8 cellular contexts compared by ENCODE assay signal in the genomic region with DNA sequence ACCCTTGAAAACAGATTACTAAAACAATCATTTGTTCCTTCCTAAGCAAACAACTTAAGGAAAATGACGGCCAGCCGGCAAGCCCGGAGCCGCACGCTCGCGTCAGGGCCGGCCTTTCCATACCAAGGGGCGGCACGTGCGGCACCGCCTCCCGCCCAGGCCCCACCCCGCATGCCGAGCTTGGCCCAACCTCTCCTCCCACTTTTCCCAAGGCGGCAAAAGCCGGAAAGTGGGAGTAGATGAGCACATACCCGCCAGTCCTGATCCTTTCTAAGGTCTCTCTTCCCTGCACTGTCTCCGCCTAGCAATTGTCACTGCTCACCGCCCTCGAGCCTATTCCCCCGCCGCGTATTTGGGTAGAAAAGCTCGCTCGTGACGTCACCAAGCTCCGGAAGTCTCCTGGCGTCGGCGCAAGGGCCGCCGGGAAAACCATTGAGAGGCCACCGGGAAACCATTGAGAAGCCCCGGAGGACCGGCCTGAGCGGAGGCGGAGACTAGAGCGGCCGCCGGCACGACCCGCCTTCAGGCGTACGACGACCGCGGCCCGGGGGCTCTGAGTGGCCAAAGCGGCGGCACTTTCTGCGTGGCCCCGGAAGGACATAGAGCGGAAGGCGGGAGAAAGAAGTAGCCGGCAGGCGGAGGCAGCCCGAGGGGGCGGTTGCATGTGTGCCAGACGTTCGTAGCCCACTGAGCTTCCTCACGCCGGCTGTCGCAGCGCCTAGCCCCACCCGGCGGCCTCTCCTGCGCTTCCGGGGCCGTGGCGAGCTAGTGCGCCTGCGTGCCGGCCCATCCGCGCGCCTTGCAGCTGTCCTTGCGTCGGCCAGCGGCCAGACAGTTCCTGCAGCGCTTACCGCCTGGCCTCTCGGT. TPM values are rescaled to one million over a fixed set of nuclear protein-coding genes. Genes with fewer than 3 reads are reported as not detected.
A peak's percentile ranks its signal among the peaks of the same experiment; 100 is the strongest.
DNase-seq lines count a peak whose midpoint lies in the region; ATAC-seq, FAIRE-seq and TF ChIP-seq lines count a peak whose summit lies in the region.

A gene with protein sequence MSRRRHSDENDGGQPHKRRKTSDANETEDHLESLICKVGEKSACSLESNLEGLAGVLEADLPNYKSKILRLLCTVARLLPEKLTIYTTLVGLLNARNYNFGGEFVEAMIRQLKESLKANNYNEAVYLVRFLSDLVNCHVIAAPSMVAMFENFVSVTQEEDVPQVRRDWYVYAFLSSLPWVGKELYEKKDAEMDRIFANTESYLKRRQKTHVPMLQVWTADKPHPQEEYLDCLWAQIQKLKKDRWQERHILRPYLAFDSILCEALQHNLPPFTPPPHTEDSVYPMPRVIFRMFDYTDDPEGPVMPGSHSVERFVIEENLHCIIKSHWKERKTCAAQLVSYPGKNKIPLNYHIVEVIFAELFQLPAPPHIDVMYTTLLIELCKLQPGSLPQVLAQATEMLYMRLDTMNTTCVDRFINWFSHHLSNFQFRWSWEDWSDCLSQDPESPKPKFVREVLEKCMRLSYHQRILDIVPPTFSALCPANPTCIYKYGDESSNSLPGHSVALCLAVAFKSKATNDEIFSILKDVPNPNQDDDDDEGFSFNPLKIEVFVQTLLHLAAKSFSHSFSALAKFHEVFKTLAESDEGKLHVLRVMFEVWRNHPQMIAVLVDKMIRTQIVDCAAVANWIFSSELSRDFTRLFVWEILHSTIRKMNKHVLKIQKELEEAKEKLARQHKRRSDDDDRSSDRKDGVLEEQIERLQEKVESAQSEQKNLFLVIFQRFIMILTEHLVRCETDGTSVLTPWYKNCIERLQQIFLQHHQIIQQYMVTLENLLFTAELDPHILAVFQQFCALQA (plus strand): TSS at position 830 of the 867 bp plus-strand sequence. CDS start 61 bp downstream, outside the sequence.
A gene (minus strand): TSS at position 377 of the 867 bp plus-strand sequence. CDS start 5,806 bp downstream, outside the sequence.

- intact Hi-C loops in breast epithelium (cut with DNase I; ENCODE audit: low total_unique reads) = no loop called here

- peak; percentile 97 for DNase-seq in NCI-H2196 treated with DMSO at 0.1 percent for 48 hours (lab: John Stamatoyannopoulos, UW; ENCODE audit: unreplicated experiment)
- DNase-seq in breast epithelium (ENCODE audit: low spot score in 2 of 2) = peak; percentile 94 to 95
- peak; percentile 98 for DNase-seq in small intestine

- no peaks in the 10 kb centered on the region for H3K36me3 ChIP-seq in ACC112 (ENCODE audit: insufficient read depth, low read length)
- H3K36me3 ChIP-seq in breast epithelium = no peaks in the 10 kb centered on the region
- H3K36me3 ChIP-seq in iPS-20b (ENCODE audit: insufficient read depth, low read depth, low read length) = no peaks in the 10 kb centered on the region
- no peaks in the 10 kb centered on the region for H3K36me3 ChIP-seq in small intestine (ENCODE audit: control insufficient read depth in 2 of 2, insufficient read depth in 2 of 2, low read length in 2 of 2)

- TF ChIP-seq POLR2A in breast epithelium (IDR thresholded peaks at IDR 0.05) = peak; percentile 65

- ATAC-seq in GM18870 (IDR thresholded peaks at IDR 0.05; ENCODE audit: unreplicated experiment) (peak; percentile 73), HG03135 (IDR thresholded peaks at IDR 0.05; ENCODE audit: unreplicated experiment) (peak; percentile 87)

- no peak for TF ChIP-seq CTCF in VCaP (conservative IDR thresholded peaks at IDR 0.05)
- TF ChIP-seq CTCF in breast epithelium (IDR thresholded peaks at IDR 0.05) = no peak

- H3K27ac ChIP-seq in ACC112 (ENCODE audit: low read depth, low read length) (peak within 1 kb of the TSS; percentile 99), VCaP (peak within 1 kb of the TSS; percentile 96), breast epithelium (peak within 1 kb of the TSS; percentile 96 to 98), iPS-20b (ENCODE audit: low read length) (peak within 1 kb of the TSS; percentile 53), small intestine (ENCODE audit: low read depth in 1 of 2, low read length in 1 of 2) (peak within 1 kb of the TSS; percentile 98 to 99)

- peaks cover 31% of the 10 kb centered on the region for H3K4me1 ChIP-seq in ACC112 (ENCODE audit: control insufficient read depth, insufficient read depth, low read length, unreplicated experiment)
- H3K4me1 ChIP-seq in breast epithelium = peaks cover 0 to 15% of the 10 kb centered on the region in 2 donors
- peaks cover 27% of the 10 kb centered on the region for H3K4me1 ChIP-seq in iPS-20b (ENCODE audit: insufficient read depth, low read length)
- H3K4me1 ChIP-seq in small intestine (ENCODE audit: control insufficient read depth in 2 of 2, insufficient read depth in 1 of 2, low read depth in 1 of 2, low read length in 1 of 2) = peaks cover 2 to 5% of the 10 kb centered on the region in 2 donors

- peak within 1 kb of the TSS; percentile 99 for H3K9ac ChIP-seq in iPS-20b (ENCODE audit: low read depth, low read length)

- H3K9me3 ChIP-seq in breast epithelium = no peaks in the 10 kb centered on the region
- no peaks in the 10 kb centered on the region for H3K9me3 ChIP-seq in iPS-20b (ENCODE audit: insufficient read depth, low read depth, low read length)
- H3K9me3 ChIP-seq in small intestine (ENCODE audit: control insufficient read depth, low read depth) = no peaks in the 10 kb centered on the region

- H2AFZ ChIP-seq in ACC112 (ENCODE audit: low read length, unreplicated experiment) = peak within 1 kb of the TSS; percentile 66

- 0% methylated on average over 78 to 83 of the region's 83 CpGs for WGBS in small intestine, 3 donors

- H3K79me2 ChIP-seq in ACC112 (ENCODE audit: control insufficient read depth, insufficient read depth, low read length, unreplicated experiment) = peaks cover 81% of the 10 kb centered on the region

- H3K4me3 ChIP-seq in ACC112 (ENCODE audit: low read depth, low read length) (peak within 1 kb of the TSS; percentile 83), breast epithelium (peak within 1 kb of the TSS; percentile 87 to 97 (median 97)), iPS-20b (ENCODE audit: low read length) (peak within 1 kb of the TSS; percentile 92), small intestine (ENCODE audit: low read depth in 1 of 2, low read length in 2 of 2) (peak within 1 kb of the TSS; percentile 85 to 90)

- H3K27me3 ChIP-seq in ACC112 (ENCODE audit: insufficient read depth, low read length) (no peaks in the 10 kb centered on the region), breast epithelium (no peaks in the 10 kb centered on the region), iPS-20b (ENCODE audit: insufficient read depth, low read length) (no peaks in the 10 kb centered on the region), small intestine (ENCODE audit: control insufficient read depth in 2 of 2, insufficient read depth in 2 of 2, low read length in 2 of 2) (no peaks in the 10 kb centered on the region)

- no peak for FAIRE-seq in small intestine (lab: Jason Lieb, UNC)

RNA-seq across cellular contexts. Expression of the first gene that starts in this region (rescaled TPM):
- 10 to 100 TPM; 25.0 to 33.2 (median 30.2) TPM for total RNA-seq in breast epithelium
- 10 to 100 TPM in 1 of 3 donors, 1 to 10 TPM in 2; 5.9 to 15.8 (median 6.3) TPM for polyA plus RNA-seq in small intestine

RNA-seq across cellular contexts. Expression of the second gene that starts in this region (rescaled TPM):
- 10 to 100 TPM; 21.8 to 25.9 (median 24.4) TPM for total RNA-seq in breast epithelium
- 1 to 10 TPM; 7.2 to 8.1 (median 7.6) TPM for polyA plus RNA-seq in small intestine

Comparison
In these comparisons a context has a peak if more than half of its experiments do, and no peak if none do; other contexts are left out.
1. Peak in every context shown above with its lines: DNase-seq, ATAC-seq, H3K4me3 ChIP-seq and H3K27ac ChIP-seq.